22 cellular contexts compared by ENCODE assay signal in the genomic region with DNA sequence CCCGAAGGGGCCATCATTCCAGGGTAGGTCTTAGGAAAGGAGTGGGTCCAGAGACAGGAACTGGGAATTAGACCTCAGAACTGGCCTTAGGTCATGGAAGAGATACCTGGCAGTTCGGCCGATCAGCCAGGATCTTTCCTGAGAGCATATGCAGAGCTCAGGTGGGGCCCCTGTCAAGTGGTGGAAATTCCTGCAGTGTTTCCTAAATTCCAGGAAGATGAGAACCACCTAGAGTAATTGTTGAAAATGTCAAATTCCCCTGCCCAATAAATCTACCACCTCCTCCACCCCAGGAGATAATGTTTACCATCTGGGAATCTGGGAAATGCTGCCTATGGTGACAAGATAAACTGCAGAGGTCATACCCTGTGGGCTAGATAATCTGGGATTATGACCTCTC. TPM values are rescaled to one million over a fixed set of nuclear protein-coding genes. Genes with fewer than 3 reads are reported as not detected.
"Had no signal": no experiment of that assay in that cellular context is flagged by ENCODE, and none has a peak within 500 bp of the region (broad histone marks: within the 10 kb centered on the region; RNA-seq: fewer than 3 reads in every experiment).

No MANE protein-coding gene starts in this region.

- H3K4me1 ChIP-seq: breast epithelium had no signal

- H3K9me3 ChIP-seq: breast epithelium had no signal

- ATAC-seq: T-helper 17 cell had no signal

- H3K36me3 ChIP-seq: breast epithelium had no signal

- DNase-seq: activated CD4-positive, alpha-beta T cell treated with anti-CD3 and anti-CD28 coated beads, Interleukin-2, amount 50 U/mL, for 4 hours; activated CD4-positive, CD25-positive, alpha-beta regulatory T cell treated with anti-CD3 and anti-CD28 coated beads, Interleukin-2, amount 50 U/mL, for 72 hours; activated CD8-positive, alpha-beta memory T cell treated with anti-CD3 and anti-CD28 coated beads, Interleukin-2, amount 50 U/mL, for 48 hours; activated CD8-positive, alpha-beta T cell treated with anti-CD3 and anti-CD28 coated beads, Interleukin-2, amount 10 ng/mL, durations not matched to agents 7 days and 5 days; activated effector memory CD4-positive, alpha-beta T cell treated with Interleukin-2 at 50 U/mL for 16 hours; activated naive CD4-positive, alpha-beta T cell; activated T-cell treated with anti-CD3 and anti-CD28 coated beads, Interleukin-2, amount 50 U/mL, for 1 hour; aorta; NCI-H1105 treated with DMSO at 0.1 percent for 48 hours; NCI-H187 treated with DMSO at 0.1 percent for 48 hours; NCI-H2171; NCI-H2227 treated with DMSO at 0.1 percent for 48 hours; NCI-H446 treated with DMSO at 0.1 percent for 48 hours; NCI-H524 treated with DMSO at 0.1 percent for 48 hours; SIG-M5; T-helper 17 cell; T-helper 9 cell had no signal

- H3K27ac ChIP-seq: breast epithelium had no signal

- H3K27ac Mint-ChIP-seq: activated CD8-positive, alpha-beta T cell treated with anti-CD3 and anti-CD28 coated beads, Interleukin-2, amount 10 ng/mL, durations not matched to agents 7 days and 5 days; activated naive CD4-positive, alpha-beta T cell treated with anti-CD3 and anti-CD28 coated beads, Interleukin-2, amount 50 U/mL, for 24 hours; T-helper 17 cell; WTC11 had no signal

- H3K4me1 Mint-ChIP-seq: activated naive CD4-positive, alpha-beta T cell treated with anti-CD3 and anti-CD28 coated beads, Interleukin-2, amount 50 U/mL, for 24 hours had no signal

- H3K4me3 ChIP-seq: breast epithelium had no signal

- H3K4me3 Mint-ChIP-seq: activated CD8-positive, alpha-beta T cell treated with anti-CD3 and anti-CD28 coated beads, Interleukin-2, amount 10 ng/mL, durations not matched to agents 7 days and 5 days; activated naive CD4-positive, alpha-beta T cell treated with anti-CD3 and anti-CD28 coated beads, Interleukin-2, amount 50 U/mL, for 24 hours; T-helper 17 cell; WTC11 had no signal

- H3K9me3 Mint-ChIP-seq: activated naive CD4-positive, alpha-beta T cell treated with anti-CD3 and anti-CD28 coated beads, Interleukin-2, amount 50 U/mL, for 24 hours; WTC11 had no signal

- H3K36me3 Mint-ChIP-seq: activated naive CD4-positive, alpha-beta T cell treated with anti-CD3 and anti-CD28 coated beads, Interleukin-2, amount 50 U/mL, for 24 hours; WTC11 had no signal

RNA-seq across cellular contexts. Expression of gene TMEM171, which starts 14.6 kb away (rescaled TPM):
- total RNA-seq: activated CD8-positive, alpha-beta T cell treated with anti-CD3 and anti-CD28 coated beads, Interleukin-2, amount 10 ng/mL, durations not matched to agents 7 days and 5 days; aorta; OCI-LY7 had no signal

RNA-seq across cellular contexts. Expression of gene TMEM174, which starts 38.0 kb away (rescaled TPM):
- total RNA-seq: activated CD8-positive, alpha-beta T cell treated with anti-CD3 and anti-CD28 coated beads, Interleukin-2, amount 10 ng/mL, durations not matched to agents 7 days and 5 days; aorta; breast epithelium; RPMI7951; T-helper 17 cell; WTC11 had no signal
- polyA plus RNA-seq: aorta had no signal
